In genomic region chr10:129844191-129844590, GRCh38 we compare ENCODE assay signal across 28 cellular contexts.
"Had no signal": no experiment of that assay in that cellular context is flagged by ENCODE, and none has a peak within 500 bp of the region (broad histone marks: within the 10 kb centered on the region; RNA-seq: fewer than 3 reads in every experiment).

No MANE protein-coding gene starts in this region.

- DNase-seq: activated B cell treated with CpG ODN at 0.5 μM for 24 hours; activated CD4-positive, alpha-beta memory T cell treated with anti-CD3 and anti-CD28 coated beads for 36 hours; activated CD4-positive, alpha-beta T cell treated with anti-CD3 and anti-CD28 coated beads for 4 hours; activated CD4-positive, alpha-beta T cell treated with anti-CD3 and anti-CD28 coated beads, Interleukin-2, amount 50 U/mL, for 1 hour; activated CD4-positive, CD25-positive, alpha-beta regulatory T cell treated with anti-CD3 and anti-CD28 coated beads, Interleukin-2, amount 50 U/mL, for 72 hours; activated CD8-positive, alpha-beta memory T cell treated with anti-CD3 and anti-CD28 coated beads, Interleukin-2, amount 50 U/mL, for 4 hours; activated gamma-delta T cell treated with Interleukin-2 at 50 U/mL for 16 hours; activated naive CD4-positive, alpha-beta T cell treated with anti-CD3 and anti-CD28 coated beads for 36 hours; activated T-cell treated with anti-CD3 and anti-CD28 coated beads for 4 hours; activated T-cell treated with anti-CD3 and anti-CD28 coated beads, Interleukin-2, amount 50 U/mL, for 4 hours; body of pancreas; caudate nucleus; cerebellar nuclear complex; NCI-H1092 treated with DMSO at 0.1 percent for 48 hours; NCI-H1417; NCI-H146; NCI-H187; NCI-H2029 treated with DMSO at 0.1 percent for 48 hours; NCI-H2107; NCI-H2171; NCI-H510A; NK-92 treated with Interleukin-12 subunit alpha and Interleukin-12 subunit beta, amount 100 ng/mL, for 24 hours; PC-3; Peyer's patch; RPMI8226; SHP77 treated with DMSO at 0.1 percent for 48 hours; SK-N-SH had no signal

- ATAC-seq: activated naive CD4-positive, alpha-beta T cell treated with anti-CD3 and anti-CD28 coated beads, Interleukin-2, amount 50 U/mL, for 72 hours; activated T-cell treated with anti-CD3 and anti-CD28 coated beads, Interleukin-2, amount 50 U/mL, for 4 hours; body of pancreas; PC-3 had no signal
